ENCODE assay signal across 11 cellular contexts in genomic region chr15:60345616-60346015, GRCh38.
"Had no signal": no experiment of that assay in that cellular context is flagged by ENCODE, and none has a peak within 500 bp of the region (broad histone marks: within the 10 kb centered on the region; RNA-seq: fewer than 3 reads in every experiment).

No MANE protein-coding gene starts in this region.

- H3K27ac Mint-ChIP-seq: activated B cell treated with CpG ODN at 0.5 μM for 24 hours; activated naive CD4-positive, alpha-beta T cell treated with anti-CD3 and anti-CD28 coated beads, Interleukin-2, amount 50 U/mL, for 72 hours; T-helper 1 cell treated with Interleukin-12 subunit alpha and Interleukin-12 subunit beta and Interleukin-4 antibody, amounts not matched to agents 30 μg/mL and 1 μg/mL, for 36 hours had no signal

- ATAC-seq: activated naive CD4-positive, alpha-beta T cell treated with anti-CD3 and anti-CD28 coated beads, Interleukin-2, amount 50 U/mL, for 72 hours had no signal

- H3K27me3 Mint-ChIP-seq: activated B cell treated with CpG ODN at 0.5 μM for 24 hours had no signal

- H3K27ac ChIP-seq: neutrophil, right atrium auricular region, thyroid gland had no signal

- H3K4me3 ChIP-seq: right atrium auricular region, skin epidermis, thyroid gland had no signal

- H3K4me3 Mint-ChIP-seq: activated B cell treated with CpG ODN at 0.5 μM for 24 hours; T-helper 1 cell treated with Interleukin-12 subunit alpha and Interleukin-12 subunit beta and Interleukin-4 antibody, amounts not matched to agents 30 μg/mL and 1 μg/mL, for 36 hours had no signal

- H3K4me1 ChIP-seq: right atrium auricular region, thyroid gland had no signal

- H3K9me3 Mint-ChIP-seq: activated B cell treated with CpG ODN at 0.5 μM for 24 hours; activated naive CD4-positive, alpha-beta T cell treated with anti-CD3 and anti-CD28 coated beads, Interleukin-2, amount 50 U/mL, for 72 hours; T-helper 1 cell treated with Interleukin-12 subunit alpha and Interleukin-12 subunit beta and Interleukin-4 antibody, amounts not matched to agents 30 μg/mL and 1 μg/mL, for 36 hours had no signal

- H3K9me3 ChIP-seq: neutrophil, right atrium auricular region, thyroid gland had no signal

- DNase-seq: activated B cell treated with CpG ODN at 0.5 μM for 24 hours, amygdala, hippocampal formation, kidney glomerular epithelial cell, posterior cingulate gyrus, thyroid gland had no signal

- H3K27me3 ChIP-seq: right atrium auricular region, thyroid gland had no signal

- H3K36me3 ChIP-seq: neutrophil had no signal

- H3K4me1 Mint-ChIP-seq: activated B cell treated with CpG ODN at 0.5 μM for 24 hours had no signal
